1 cellular context compared by ENCODE assay signal in the genomic region with DNA sequence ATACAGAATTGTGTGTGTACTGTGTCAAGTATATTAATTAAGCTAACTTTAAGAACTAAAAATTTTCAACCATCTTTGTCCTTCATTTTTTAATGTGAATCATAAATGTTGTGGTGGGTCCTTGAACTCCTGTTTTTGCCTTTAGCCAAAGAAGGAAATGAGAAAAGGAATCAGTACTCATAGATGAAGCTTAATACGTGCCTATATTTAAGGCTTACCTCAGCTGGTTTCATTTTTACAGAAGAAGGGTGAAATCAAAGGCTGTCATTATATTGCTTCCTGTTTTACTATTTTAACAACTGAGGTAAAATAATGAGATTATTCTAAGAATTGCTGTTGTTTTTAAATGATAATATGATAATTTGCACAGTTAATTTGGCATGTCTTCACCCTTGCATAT.
TF ChIP-seq lines count a peak whose summit lies in the region.

No MANE protein-coding gene starts in this region.

TF ChIP-seq in GM23338, 12 proteins besides CTCF, POLR2A, EP300 and RAD21 (continued from another document):
- TF ChIP-seq, protein P1, sequence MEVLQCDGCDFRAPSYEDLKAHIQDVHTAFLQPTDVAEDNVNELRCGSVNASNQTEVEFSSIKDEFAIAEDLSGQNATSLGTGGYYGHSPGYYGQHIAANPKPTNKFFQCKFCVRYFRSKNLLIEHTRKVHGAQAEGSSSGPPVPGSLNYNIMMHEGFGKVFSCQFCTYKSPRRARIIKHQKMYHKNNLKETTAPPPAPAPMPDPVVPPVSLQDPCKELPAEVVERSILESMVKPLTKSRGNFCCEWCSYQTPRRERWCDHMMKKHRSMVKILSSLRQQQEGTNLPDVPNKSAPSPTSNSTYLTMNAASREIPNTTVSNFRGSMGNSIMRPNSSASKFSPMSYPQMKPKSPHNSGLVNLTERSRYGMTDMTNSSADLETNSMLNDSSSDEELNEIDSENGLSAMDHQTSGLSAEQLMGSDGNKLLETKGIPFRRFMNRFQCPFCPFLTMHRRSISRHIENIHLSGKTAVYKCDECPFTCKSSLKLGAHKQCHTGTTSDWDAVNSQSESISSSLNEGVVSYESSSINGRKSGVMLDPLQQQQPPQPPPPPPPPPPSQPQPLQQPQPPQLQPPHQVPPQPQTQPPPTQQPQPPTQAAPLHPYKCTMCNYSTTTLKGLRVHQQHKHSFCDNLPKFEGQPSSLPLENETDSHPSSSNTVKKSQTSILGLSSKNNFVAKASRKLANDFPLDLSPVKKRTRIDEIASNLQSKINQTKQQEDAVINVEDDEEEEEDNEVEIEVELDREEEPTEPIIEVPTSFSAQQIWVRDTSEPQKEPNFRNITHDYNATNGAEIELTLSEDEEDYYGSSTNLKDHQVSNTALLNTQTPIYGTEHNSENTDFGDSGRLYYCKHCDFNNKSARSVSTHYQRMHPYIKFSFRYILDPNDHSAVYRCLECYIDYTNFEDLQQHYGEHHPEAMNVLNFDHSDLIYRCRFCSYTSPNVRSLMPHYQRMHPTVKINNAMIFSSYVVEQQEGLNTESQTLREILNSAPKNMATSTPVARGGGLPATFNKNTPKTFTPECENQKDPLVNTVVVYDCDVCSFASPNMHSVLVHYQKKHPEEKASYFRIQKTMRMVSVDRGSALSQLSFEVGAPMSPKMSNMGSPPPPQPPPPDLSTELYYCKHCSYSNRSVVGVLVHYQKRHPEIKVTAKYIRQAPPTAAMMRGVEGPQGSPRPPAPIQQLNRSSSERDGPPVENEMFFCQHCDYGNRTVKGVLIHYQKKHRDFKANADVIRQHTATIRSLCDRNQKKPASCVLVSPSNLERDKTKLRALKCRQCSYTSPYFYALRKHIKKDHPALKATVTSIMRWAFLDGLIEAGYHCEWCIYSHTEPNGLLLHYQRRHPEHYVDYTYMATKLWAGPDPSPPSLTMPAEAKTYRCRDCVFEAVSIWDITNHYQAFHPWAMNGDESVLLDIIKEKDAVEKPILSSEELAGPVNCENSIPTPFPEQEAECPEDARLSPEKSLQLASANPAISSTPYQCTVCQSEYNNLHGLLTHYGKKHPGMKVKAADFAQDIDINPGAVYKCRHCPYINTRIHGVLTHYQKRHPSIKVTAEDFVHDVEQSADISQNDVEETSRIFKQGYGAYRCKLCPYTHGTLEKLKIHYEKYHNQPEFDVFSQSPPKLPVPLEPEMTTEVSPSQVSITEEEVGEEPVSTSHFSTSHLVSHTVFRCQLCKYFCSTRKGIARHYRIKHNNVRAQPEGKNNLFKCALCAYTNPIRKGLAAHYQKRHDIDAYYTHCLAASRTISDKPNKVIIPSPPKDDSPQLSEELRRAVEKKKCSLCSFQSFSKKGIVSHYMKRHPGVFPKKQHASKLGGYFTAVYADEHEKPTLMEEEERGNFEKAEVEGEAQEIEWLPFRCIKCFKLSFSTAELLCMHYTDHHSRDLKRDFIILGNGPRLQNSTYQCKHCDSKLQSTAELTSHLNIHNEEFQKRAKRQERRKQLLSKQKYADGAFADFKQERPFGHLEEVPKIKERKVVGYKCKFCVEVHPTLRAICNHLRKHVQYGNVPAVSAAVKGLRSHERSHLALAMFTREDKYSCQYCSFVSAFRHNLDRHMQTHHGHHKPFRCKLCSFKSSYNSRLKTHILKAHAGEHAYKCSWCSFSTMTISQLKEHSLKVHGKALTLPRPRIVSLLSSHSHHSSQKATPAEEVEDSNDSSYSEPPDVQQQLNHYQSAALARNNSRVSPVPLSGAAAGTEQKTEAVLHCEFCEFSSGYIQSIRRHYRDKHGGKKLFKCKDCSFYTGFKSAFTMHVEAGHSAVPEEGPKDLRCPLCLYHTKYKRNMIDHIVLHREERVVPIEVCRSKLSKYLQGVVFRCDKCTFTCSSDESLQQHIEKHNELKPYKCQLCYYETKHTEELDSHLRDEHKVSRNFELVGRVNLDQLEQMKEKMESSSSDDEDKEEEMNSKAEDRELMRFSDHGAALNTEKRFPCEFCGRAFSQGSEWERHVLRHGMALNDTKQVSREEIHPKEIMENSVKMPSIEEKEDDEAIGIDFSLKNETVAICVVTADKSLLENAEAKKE (CRISPR knock-in tag; IDR thresholded peaks at IDR 0.05): no peak
- TF ChIP-seq ZNF331 (CRISPR knock-in tag; IDR thresholded peaks at IDR 0.05; ENCODE audit: low read depth): no peak
- no peak for TF ChIP-seq EZH2 (IDR thresholded peaks at IDR 0.05; ENCODE audit: low read depth, unreplicated experiment)
